ENCODE assay signal across 24 cellular contexts in genomic region chrX:29627833-29628232, GRCh38.
A peak's percentile ranks its signal among the peaks of the same experiment; 100 is the strongest.
DNase-seq lines count a peak whose midpoint lies in the region; ATAC-seq, FAIRE-seq and TF ChIP-seq lines count a peak whose summit lies in the region.
"Had no signal": no experiment of that assay in that cellular context is flagged by ENCODE, and none has a peak within 500 bp of the region (broad histone marks: within the 10 kb centered on the region; RNA-seq: fewer than 3 reads in every experiment).

No MANE protein-coding gene starts in this region.

- H3F3A ChIP-seq in SK-N-SH (replicated peaks; ENCODE audit: insufficient read depth): no peaks in the 10 kb centered on the region

- H3K4me1 ChIP-seq in SK-N-SH (ENCODE audit: control insufficient read depth in 1 of 2, insufficient read depth in 2 of 2, low read depth in 1 of 2, low read length in 1 of 2) (no peaks in the 10 kb centered on the region), GM12878 (ENCODE audit: control insufficient read depth, insufficient read depth, low read length) (no peaks in the 10 kb centered on the region)
- H3K4me1 ChIP-seq: BE2C, heart left ventricle had no signal

- DNase-seq in SK-N-SH (no peak), GM12878 (ENCODE audit: low read depth, low spot score) (no peak), natural killer cell (no peak), caudate nucleus (lab: John Stamatoyannopoulos, UW) (no peak)
- no peak for DNase-seq in stimulated activated effector memory CD8-positive, alpha-beta T cell treated with anti-CD3 and anti-CD28 coated beads, Interleukin-12 subunit alpha, Interleukin-12 subunit beta, amount 100 ng/mL, for 72 hours (ENCODE audit: low spot score in 2 of 2)
- DNase-seq in activated naive CD8-positive, alpha-beta T cell treated with anti-CD3 and anti-CD28 coated beads, Interleukin-2, amount 50 U/mL, for 24 hours: no peak
- DNase-seq: activated naive CD4-positive, alpha-beta T cell treated with Interleukin-2 at 50 U/mL for 16 hours; activated T-cell treated with anti-CD3 and anti-CD28 coated beads, Interleukin-2, amount 50 U/mL, for 24 hours; anterior cingulate cortex; BE2C; H9; heart left ventricle; immature natural killer cell; IMR-90; MM.1S; NCI-H1436 treated with DMSO at 0.1 percent for 48 hours; NCI-H526; small intestine had no signal

- H3K27ac Mint-ChIP-seq in stimulated activated effector memory CD8-positive, alpha-beta T cell treated with anti-CD3 and anti-CD28 coated beads, Interleukin-12 subunit alpha, Interleukin-12 subunit beta, amount 100 ng/mL, for 72 hours: no peak overlapping the region
- H3K27ac Mint-ChIP-seq in activated naive CD8-positive, alpha-beta T cell treated with anti-CD3 and anti-CD28 coated beads, Interleukin-2, amount 50 U/mL, for 24 hours: no peak overlapping the region
- H3K27ac Mint-ChIP-seq in natural killer cell: no peak overlapping the region
- H3K27ac Mint-ChIP-seq: activated T-cell treated with anti-CD3 and anti-CD28 coated beads, Interleukin-2, amount 50 U/mL, for 24 hours; H9; immature natural killer cell; stimulated activated naive CD8-positive, alpha-beta T cell treated with anti-CD3 and anti-CD28 coated beads, Interleukin-15, Interleukin-2, amounts not matched to agents 100 ng/mL and 50 ng/mL, for 24 hours; type B pancreatic cell had no signal

- WGBS in SK-N-SH (ENCODE audit: low lambda C conversion rate): 65% methylated on average over 1 of the region's 1 CpG
- 41% methylated on average over 1 of the region's 1 CpG for WGBS in GM12878 (ENCODE audit: insufficient coverage, insufficient replicate concordance, low lambda C conversion rate, missing lambda C conversion rate)

- H3K9me2 ChIP-seq in SK-N-SH: no peaks in the 10 kb centered on the region

- H3K9me3 Mint-ChIP-seq in stimulated activated effector memory CD8-positive, alpha-beta T cell treated with anti-CD3 and anti-CD28 coated beads, Interleukin-12 subunit alpha, Interleukin-12 subunit beta, amount 100 ng/mL, for 72 hours: peaks cover 3% of the 10 kb centered on the region
- H3K9me3 Mint-ChIP-seq in activated naive CD8-positive, alpha-beta T cell treated with anti-CD3 and anti-CD28 coated beads, Interleukin-2, amount 50 U/mL, for 24 hours: no peaks in the 10 kb centered on the region
- H3K9me3 Mint-ChIP-seq in natural killer cell: peaks cover 0 to 4% of the 10 kb centered on the region in 2 donors
- H3K9me3 Mint-ChIP-seq: activated T-cell treated with anti-CD3 and anti-CD28 coated beads, Interleukin-2, amount 50 U/mL, for 24 hours; stimulated activated naive CD8-positive, alpha-beta T cell treated with anti-CD3 and anti-CD28 coated beads, Interleukin-15, Interleukin-2, amounts not matched to agents 100 ng/mL and 50 ng/mL, for 24 hours; type B pancreatic cell had no signal

- H4K20me1 ChIP-seq in SK-N-SH (ENCODE audit: insufficient read depth): no peaks in the 10 kb centered on the region
- H4K20me1 ChIP-seq in GM12878 (ENCODE audit: control insufficient read depth, insufficient read depth): no peaks in the 10 kb centered on the region

- H3K4me2 ChIP-seq in SK-N-SH (peak overlapping the region; percentile 42), GM12878 (ENCODE audit: control insufficient read depth, insufficient read depth) (no peak overlapping the region)

- no peaks in the 10 kb centered on the region for H3K79me2 ChIP-seq in SK-N-SH (ENCODE audit: insufficient read depth)
- no peaks in the 10 kb centered on the region for H3K79me2 ChIP-seq in GM12878 (ENCODE audit: control insufficient read depth, insufficient read depth, low read length)

- POLR2A ChIA-PET in SK-N-SH (lab: Yijun Ruan, JAX): no interaction called here
- POLR2A ChIA-PET in GM12878 (lab: Charles Lee): no interaction called here

- RAD21 ChIA-PET in GM12878 (lab: Charles Lee; ENCODE audit: unreplicated experiment): no interaction called here

- in situ Hi-C loops in GM12878 (cut with MboI): no loop called here

- no peaks in the 10 kb centered on the region for H3K36me3 Mint-ChIP-seq in stimulated activated effector memory CD8-positive, alpha-beta T cell treated with anti-CD3 and anti-CD28 coated beads, Interleukin-12 subunit alpha, Interleukin-12 subunit beta, amount 100 ng/mL, for 72 hours
- no peaks in the 10 kb centered on the region for H3K36me3 Mint-ChIP-seq in activated naive CD8-positive, alpha-beta T cell treated with anti-CD3 and anti-CD28 coated beads, Interleukin-2, amount 50 U/mL, for 24 hours (ENCODE audit: low read depth)
- H3K36me3 Mint-ChIP-seq in natural killer cell: no peaks in the 10 kb centered on the region
- H3K36me3 Mint-ChIP-seq: immature natural killer cell, type B pancreatic cell had no signal

- no peak for TF ChIP-seq RAD21 in SK-N-SH (IDR thresholded peaks at IDR 0.05; ENCODE audit: low read length)
- no peak for TF ChIP-seq RAD21 in GM12878 (IDR thresholded peaks at IDR 0.05; ENCODE audit: insufficient read depth, low read depth, low read length)

- no peak for TF ChIP-seq EP300 in SK-N-SH (IDR thresholded peaks at IDR 0.05; ENCODE audit: borderline replicate concordance in 1 of 2, low read depth in 1 of 2, low read length in 1 of 2)
- no peak for TF ChIP-seq EP300 in GM12878 (IDR thresholded peaks at IDR 0.05; ENCODE audit: borderline replicate concordance in 1 of 2, control insufficient read depth in 1 of 2, low read depth in 2 of 2, low read length in 2 of 2)

- no peaks in the 10 kb centered on the region for H3K9me3 ChIP-seq in SK-N-SH
- H3K9me3 ChIP-seq in GM12878 (replicated peaks; ENCODE audit: control insufficient read depth, insufficient read depth, low read length): no peaks in the 10 kb centered on the region
- H3K9me3 ChIP-seq: BE2C, heart left ventricle had no signal

- H3K36me3 ChIP-seq in SK-N-SH (replicated peaks in 1 of 2; ENCODE audit: control insufficient read depth in 1 of 2, insufficient read depth in 2 of 2, low read length in 1 of 2) (no peaks in the 10 kb centered on the region), GM12878 (ENCODE audit: control insufficient read depth in 2 of 2, insufficient read depth in 2 of 2, low read length in 1 of 2) (no peaks in the 10 kb centered on the region)
- H3K36me3 ChIP-seq: BE2C, heart left ventricle had no signal

- SMC1A ChIA-PET in GM12878 (lab: Charles Lee; ENCODE audit: uncharacterized antibody, unreplicated experiment): no interaction called here

- no peaks in the 10 kb centered on the region for H3K27me3 Mint-ChIP-seq in activated naive CD8-positive, alpha-beta T cell treated with anti-CD3 and anti-CD28 coated beads, Interleukin-2, amount 50 U/mL, for 24 hours
- no peaks in the 10 kb centered on the region for H3K27me3 Mint-ChIP-seq in natural killer cell (ENCODE audit: low read depth in 2 of 2)
- H3K27me3 Mint-ChIP-seq: stimulated activated naive CD8-positive, alpha-beta T cell treated with anti-CD3 and anti-CD28 coated beads, Interleukin-15, Interleukin-2, amounts not matched to agents 100 ng/mL and 50 ng/mL, for 24 hours; type B pancreatic cell had no signal

- no TSS peak for BruUV-seq in GM12878 (replicated peaks; lab: Mats Ljungman, UMichigan)

- CTCF ChIA-PET in SK-N-SH (lab: Yijun Ruan, JAX) (no interaction called here), GM12878 (lab: Yijun Ruan, JAX) (no interaction called here)

- intact Hi-C loops in GM12878 (cut with micrococcal nuclease; ENCODE audit: unreplicated experiment): no loop called here
- intact Hi-C loops in natural killer cell (cut with micrococcal nuclease): no loop called here

- H3K4me3 Mint-ChIP-seq in stimulated activated effector memory CD8-positive, alpha-beta T cell treated with anti-CD3 and anti-CD28 coated beads, Interleukin-12 subunit alpha, Interleukin-12 subunit beta, amount 100 ng/mL, for 72 hours: no peak overlapping the region
- H3K4me3 Mint-ChIP-seq in activated naive CD8-positive, alpha-beta T cell treated with anti-CD3 and anti-CD28 coated beads, Interleukin-2, amount 50 U/mL, for 24 hours: no peak overlapping the region
- no peak overlapping the region for H3K4me3 Mint-ChIP-seq in natural killer cell
- H3K4me3 Mint-ChIP-seq: activated T-cell treated with anti-CD3 and anti-CD28 coated beads, Interleukin-2, amount 50 U/mL, for 24 hours; H9; immature natural killer cell; stimulated activated naive CD8-positive, alpha-beta T cell treated with anti-CD3 and anti-CD28 coated beads, Interleukin-15, Interleukin-2, amounts not matched to agents 100 ng/mL and 50 ng/mL, for 24 hours; type B pancreatic cell had no signal

- peak overlapping the region in 1 of 2 experiments; percentile 17; a peak in 1 of 4 replicates for H3K27ac ChIP-seq in SK-N-SH (ENCODE audit: low read depth in 2 of 2, low read length in 1 of 2)
- no peak overlapping the region for H3K27ac ChIP-seq in GM12878 (ENCODE audit: control insufficient read depth, insufficient read depth)
- no peak overlapping the region for H3K27ac ChIP-seq in caudate nucleus (ENCODE audit: low read depth, low read length)
- H3K27ac ChIP-seq: heart left ventricle had no signal

- TF ChIP-seq CTCF in SK-N-SH (IDR thresholded peaks at IDR 0.05): no peak
- TF ChIP-seq CTCF in GM12878 (IDR thresholded peaks at IDR 0.05 in 2 of 3, conservative IDR thresholded peaks at IDR 0.05 in 1 of 3; ENCODE audit: control insufficient read depth in 2 of 3, extremely low read depth in 1 of 3, insufficient read depth in 1 of 3, low read depth in 3 of 3, low read length in 3 of 3): no peak
- TF ChIP-seq CTCF in natural killer cell (IDR thresholded peaks at IDR 0.05): no peak

- no peaks in the 10 kb centered on the region for H3K27me3 ChIP-seq in SK-N-SH (ENCODE audit: insufficient read depth)
- no peaks in the 10 kb centered on the region for H3K27me3 ChIP-seq in GM12878 (replicated peaks in 1 of 2; ENCODE audit: control insufficient read depth in 2 of 2, insufficient read depth in 2 of 2, low read length in 1 of 2)
- H3K27me3 ChIP-seq: BE2C, heart left ventricle had no signal

- no peak for TF ChIP-seq POLR2A in GM12878 (IDR thresholded peaks at IDR 0.05; ENCODE audit: low read depth, low read length)

- H2AFZ ChIP-seq in SK-N-SH (ENCODE audit: low read depth): peak overlapping the region; percentile 80; the same call in 1 of the 2 replicates
- H2AFZ ChIP-seq in GM12878 (ENCODE audit: control insufficient read depth, low read depth, low read length): no peak overlapping the region

- H3K4me1 Mint-ChIP-seq in stimulated activated effector memory CD8-positive, alpha-beta T cell treated with anti-CD3 and anti-CD28 coated beads, Interleukin-12 subunit alpha, Interleukin-12 subunit beta, amount 100 ng/mL, for 72 hours: no peaks in the 10 kb centered on the region
- no peaks in the 10 kb centered on the region for H3K4me1 Mint-ChIP-seq in activated naive CD8-positive, alpha-beta T cell treated with anti-CD3 and anti-CD28 coated beads, Interleukin-2, amount 50 U/mL, for 24 hours
- no peaks in the 10 kb centered on the region for H3K4me1 Mint-ChIP-seq in natural killer cell
- H3K4me1 Mint-ChIP-seq: H9, immature natural killer cell had no signal

- no peak for FAIRE-seq in GM12878 (lab: Jason Lieb, UNC)
- FAIRE-seq: A204.1, small intestine had no signal

- no peak; the same call in 1 of the 3 replicates for ATAC-seq in SK-N-SH treated with all-trans-retinoic acid at 6 μM for 48 hours
- peak; percentile 81 for ATAC-seq in HG03378 (IDR thresholded peaks at IDR 0.05; ENCODE audit: unreplicated experiment)
- ATAC-seq in GM12878: no peak
- no peak for ATAC-seq in stimulated activated effector memory CD8-positive, alpha-beta T cell treated with anti-CD3 and anti-CD28 coated beads, Interleukin-12 subunit alpha, Interleukin-12 subunit beta, amount 100 ng/mL, for 72 hours
- no peak for ATAC-seq in activated naive CD8-positive, alpha-beta T cell treated with anti-CD3 and anti-CD28 coated beads, Interleukin-2, amount 50 U/mL, for 24 hours
- no peak for ATAC-seq in natural killer cell
- ATAC-seq: activated CD4-positive, CD25-positive, alpha-beta regulatory T cell treated with anti-CD3 and anti-CD28 coated beads, Interleukin-2, amount 50 U/mL, for 24 hours; heart left ventricle had no signal

- H3K9ac ChIP-seq in SK-N-SH (no peak overlapping the region), GM12878 (ENCODE audit: control insufficient read depth, insufficient read depth, low read length) (no peak overlapping the region)

- H3K4me3 ChIP-seq in SK-N-SH (ENCODE audit: low read depth in 2 of 2, low read length in 1 of 2) (peak overlapping the region in 1 of 2 experiments; percentile 42; a peak in 1 of 4 replicates), GM12878 (no peak overlapping the region)
- H3K4me3 ChIP-seq: heart left ventricle had no signal
